8 cellular contexts compared by ENCODE assay signal in the genomic region with DNA sequence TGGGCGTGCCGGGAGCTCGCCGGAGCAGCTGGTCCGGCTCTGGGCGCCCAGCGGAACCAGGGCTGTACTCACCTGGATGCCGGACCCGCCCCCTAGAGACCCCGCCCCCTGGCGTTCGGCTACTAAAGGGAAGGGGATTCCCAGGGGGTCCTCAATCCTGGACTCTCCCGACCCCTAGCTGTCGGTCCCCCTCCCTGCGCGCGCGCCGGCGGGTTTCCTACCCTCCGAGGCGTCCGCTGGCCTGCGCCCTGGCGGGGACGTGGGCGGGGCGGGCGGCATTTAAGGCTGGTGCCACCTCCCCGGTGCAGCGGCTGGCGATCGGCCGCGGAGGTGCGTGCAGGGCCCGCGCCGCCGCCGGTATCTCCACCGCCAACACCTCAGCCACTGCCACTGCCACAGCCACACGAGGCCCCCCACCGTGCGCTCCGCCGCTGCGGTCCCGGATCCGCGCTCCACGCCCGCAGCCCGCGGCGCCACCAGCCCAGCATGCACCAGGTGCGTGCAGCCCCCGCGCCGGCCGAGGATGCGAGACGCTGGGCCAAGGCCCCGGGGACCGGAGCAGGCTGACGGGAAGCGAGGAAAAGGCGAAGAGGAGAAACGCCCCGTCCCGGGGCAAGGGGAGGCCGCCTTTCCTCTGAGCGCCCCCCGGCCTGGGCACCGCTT. TPM values are rescaled to one million over a fixed set of nuclear protein-coding genes. Genes with fewer than 3 reads are reported as not detected.
DNase-seq lines count a peak whose midpoint lies in the region; ATAC-seq lines count a peak whose summit lies in the region.
"Had no signal": no experiment of that assay in that cellular context is flagged by ENCODE, and none has a peak within 500 bp of the region (broad histone marks: within the 10 kb centered on the region; RNA-seq: fewer than 3 reads in every experiment).

A gene (plus strand): TSS at position 151 of the 663 bp plus-strand sequence. CDS start 336 bp downstream, at position 487.

- H3K36me3 ChIP-seq in HUES6 (ENCODE audit: control insufficient read depth, insufficient read depth, low read length) (no peaks in the 10 kb centered on the region), rectal smooth muscle tissue (ENCODE audit: control insufficient read depth, insufficient read depth, low read length) (no peaks in the 10 kb centered on the region)
- H3K36me3 ChIP-seq: neutrophil had no signal

- ATAC-seq in esophagus mucosa (peak; percentile 15), GM18511 (IDR thresholded peaks at IDR 0.05; ENCODE audit: unreplicated experiment) (no peak)

- peak within 1 kb of the TSS; percentile 31 for H3K9ac ChIP-seq in HUES6 (ENCODE audit: low read length)
- H3K9ac ChIP-seq in rectal smooth muscle tissue (ENCODE audit: low read length): no peak within 1 kb of the TSS

- H3K36me3 Mint-ChIP-seq in activated CD4-positive, alpha-beta memory T cell treated with anti-CD3 and anti-CD28 coated beads, Interleukin-2, amount 10 ng/mL, durations not matched to agents 7 days and 5 days (ENCODE audit: low read depth): peaks cover 3% of the 10 kb centered on the region

- H3K9me3 ChIP-seq in HUES6 (ENCODE audit: control insufficient read depth, insufficient read depth, low read depth, low read length): no peaks in the 10 kb centered on the region
- H3K9me3 ChIP-seq: neutrophil had no signal

- no peaks in the 10 kb centered on the region for H3K9me3 Mint-ChIP-seq in activated CD4-positive, alpha-beta memory T cell treated with anti-CD3 and anti-CD28 coated beads, Interleukin-2, amount 10 ng/mL, durations not matched to agents 7 days and 5 days

- peak within 1 kb of the TSS; percentile 78 for H3K4me3 ChIP-seq in HUES6 (ENCODE audit: low read depth, low read length)
- H3K4me3 ChIP-seq in rectal smooth muscle tissue (ENCODE audit: low read length): peak within 1 kb of the TSS; percentile 2

- CTCF ChIA-PET in activated CD4-positive, alpha-beta memory T cell treated with anti-CD3 and anti-CD28 coated beads, Interleukin-2, amount 10 ng/mL, durations not matched to agents 7 days and 5 days (lab: Charles Lee): interaction anchor here (0.9 to 2.5 kb wide), 5 partner anchors 7 to 100 kb away, joined by 3 to 11 read pairs (median 5); no protein-coding TSS in a partner anchor

- peaks cover 42% of the 10 kb centered on the region for H3K27me3 ChIP-seq in HUES6 (ENCODE audit: control insufficient read depth, insufficient read depth, low read length)
- H3K27me3 ChIP-seq in rectal smooth muscle tissue (ENCODE audit: control insufficient read depth, insufficient read depth, low read length): peaks cover 9% of the 10 kb centered on the region

- H3K4me1 ChIP-seq in HUES6 (ENCODE audit: control insufficient read depth, insufficient read depth, low read length): peaks cover 24% of the 10 kb centered on the region
- no peaks in the 10 kb centered on the region for H3K4me1 ChIP-seq in rectal smooth muscle tissue (ENCODE audit: control insufficient read depth, insufficient read depth, low read length)

- POLR2A ChIA-PET in activated CD4-positive, alpha-beta memory T cell treated with anti-CD3 and anti-CD28 coated beads, Interleukin-2, amount 10 ng/mL, durations not matched to agents 7 days and 5 days (lab: Charles Lee): no interaction called here

- H3K27ac ChIP-seq in HUES6 (ENCODE audit: low read depth, low read length) (no peak within 1 kb of the TSS), rectal smooth muscle tissue (ENCODE audit: low read depth, low read length) (no peak within 1 kb of the TSS)
- H3K27ac ChIP-seq: neutrophil had no signal

- peak within 1 kb of the TSS; percentile 31 for H3K4me3 Mint-ChIP-seq in activated CD4-positive, alpha-beta memory T cell treated with anti-CD3 and anti-CD28 coated beads, Interleukin-2, amount 10 ng/mL, durations not matched to agents 7 days and 5 days

- peak; percentile 45 for DNase-seq in activated CD4-positive, alpha-beta memory T cell treated with anti-CD3 and anti-CD28 coated beads, Interleukin-2, amount 10 ng/mL, durations not matched to agents 7 days and 5 days
- DNase-seq in GOT3 (lab: John Stamatoyannopoulos, UW) (no peak), NCI-H2196 (lab: John Stamatoyannopoulos, UW; ENCODE audit: unreplicated experiment) (no peak)

- H3K27ac Mint-ChIP-seq in activated CD4-positive, alpha-beta memory T cell treated with anti-CD3 and anti-CD28 coated beads, Interleukin-2, amount 10 ng/mL, durations not matched to agents 7 days and 5 days: no peak within 1 kb of the TSS

- H3K4me1 Mint-ChIP-seq in activated CD4-positive, alpha-beta memory T cell treated with anti-CD3 and anti-CD28 coated beads, Interleukin-2, amount 10 ng/mL, durations not matched to agents 7 days and 5 days: peaks cover 36% of the 10 kb centered on the region

- peaks cover 30% of the 10 kb centered on the region for H3K27me3 Mint-ChIP-seq in activated CD4-positive, alpha-beta memory T cell treated with anti-CD3 and anti-CD28 coated beads, Interleukin-2, amount 10 ng/mL, durations not matched to agents 7 days and 5 days

RNA-seq across cellular contexts. Expression of the gene that starts here (rescaled TPM):
- total RNA-seq in activated CD4-positive, alpha-beta memory T cell treated with anti-CD3 and anti-CD28 coated beads, Interleukin-2, amount 10 ng/mL, durations not matched to agents 7 days and 5 days: 1 to 10 TPM; 1.1 TPM
- 0.24 TPM for total RNA-seq in esophagus mucosa

Comparison
In these comparisons a context has a peak if more than half of its experiments do, and no peak if none do; other contexts are left out.
1. Peak in ATAC-seq in esophagus mucosa; RNA of the gene not detected or under 1 TPM.